21 cellular contexts compared by ENCODE assay signal in genomic region chr12:132851465-132851864, GRCh38.
"Had no signal": no experiment of that assay in that cellular context is flagged by ENCODE, and none has a peak within 500 bp of the region (broad histone marks: within the 10 kb centered on the region; RNA-seq: fewer than 3 reads in every experiment).

No MANE protein-coding gene starts in this region.

- H3K9me3 Mint-ChIP-seq: endodermal cell; naive B cell; nephron progenitor cell; stimulated activated naive B cell treated with anti-CD40 and anti-IgM and Interleukin-4, amounts not matched to agents 10 μg/mL and 1 μg/mL and 100 μg/mL, for 72 hours; stimulated activated naive CD8-positive, alpha-beta T cell treated with anti-CD3 and anti-CD28 coated beads, Interleukin-15, amount 100 ng/mL, for 72 hours had no signal

- ATAC-seq: left colon; psoas muscle; right lobe of liver; stimulated activated naive B cell treated with anti-CD40 and anti-IgM and Interleukin-4, amounts not matched to agents 10 μg/mL and 1 μg/mL and 100 μg/mL, for 72 hours; stimulated activated naive CD8-positive, alpha-beta T cell treated with anti-CD3 and anti-CD28 coated beads, Interleukin-15, amount 100 ng/mL, for 72 hours had no signal

- DNase-seq: effector CD4-positive, alpha-beta T cell; endodermal cell; foreskin melanocyte; head of caudate nucleus; kidney; left colon; mesendoderm; naive B cell; nephron progenitor cell; psoas muscle; retina; right lobe of liver; stimulated activated CD4-positive, alpha-beta T cell treated with anti-CD3 and anti-CD28 coated beads, Interleukin-4, amount 100 ng/mL, for 4 hours; stimulated activated naive B cell treated with anti-CD40 and anti-IgM and Interleukin-4, amounts not matched to agents 10 μg/mL and 1 μg/mL and 100 μg/mL, for 72 hours; stimulated activated naive CD8-positive, alpha-beta T cell treated with anti-CD3 and anti-CD28 coated beads, Interleukin-15, amount 100 ng/mL, for 72 hours; uterus had no signal

- H3K27me3 Mint-ChIP-seq: naive B cell; stimulated activated naive B cell treated with anti-CD40 and anti-IgM and Interleukin-4, amounts not matched to agents 10 μg/mL and 1 μg/mL and 100 μg/mL, for 72 hours; stimulated activated naive CD8-positive, alpha-beta T cell treated with anti-CD3 and anti-CD28 coated beads, Interleukin-15, amount 100 ng/mL, for 72 hours had no signal

- H3K4me1 Mint-ChIP-seq: nephron progenitor cell; stimulated activated naive B cell treated with anti-CD40 and anti-IgM and Interleukin-4, amounts not matched to agents 10 μg/mL and 1 μg/mL and 100 μg/mL, for 72 hours had no signal

- H3K9me3 ChIP-seq: neutrophil, psoas muscle, right lobe of liver, thoracic aorta, upper lobe of left lung, uterus had no signal

- H3K36me3 ChIP-seq: uterus had no signal

- H3K4me1 ChIP-seq: psoas muscle, right lobe of liver, upper lobe of left lung, uterus had no signal

- H3K27ac Mint-ChIP-seq: endodermal cell; stimulated activated naive CD8-positive, alpha-beta T cell treated with anti-CD3 and anti-CD28 coated beads, Interleukin-15, amount 100 ng/mL, for 72 hours had no signal

- H3K27ac ChIP-seq: coronary artery, hepatocyte, neutrophil, psoas muscle, right lobe of liver, thoracic aorta, upper lobe of left lung, uterus had no signal

- H3K27me3 ChIP-seq: hepatocyte, neutrophil, right lobe of liver, upper lobe of left lung, uterus had no signal

- H3K4me3 ChIP-seq: coronary artery, hepatocyte, psoas muscle, right lobe of liver, thoracic aorta, upper lobe of left lung, uterus had no signal

- H3K4me3 Mint-ChIP-seq: endodermal cell; naive B cell; nephron progenitor cell; stimulated activated naive B cell treated with anti-CD40 and anti-IgM and Interleukin-4, amounts not matched to agents 10 μg/mL and 1 μg/mL and 100 μg/mL, for 72 hours; stimulated activated naive CD8-positive, alpha-beta T cell treated with anti-CD3 and anti-CD28 coated beads, Interleukin-15, amount 100 ng/mL, for 72 hours had no signal
